26 cellular contexts compared by ENCODE assay signal in genomic region chr15:92580933-92581445, GRCh38.
"Had no signal": no experiment of that assay in that cellular context is flagged by ENCODE, and none has a peak within 500 bp of the region (broad histone marks: within the 10 kb centered on the region; RNA-seq: fewer than 3 reads in every experiment).

No MANE protein-coding gene starts in this region.

- H3K4me3 ChIP-seq: left lung, lower lobe of right lung, neural progenitor cell, pancreas, prostate gland, spleen, suprapubic skin, thoracic aorta, tibial artery, uterus had no signal

- DNase-seq: hypothalamus; immature natural killer cell; kidney; left colon; lower lobe of right lung; mammary epithelial cell; mesenchymal stem cell; naive thymus-derived CD8-positive, alpha-beta T cell; pancreas; retina; right cardiac atrium; small intestine; spleen; stimulated activated CD4-positive, alpha-beta T cell treated with anti-CD3 and anti-CD28 coated beads, Interleukin-4, amount 100 ng/mL, for 24 hours; stimulated activated naive CD4-positive, alpha-beta T cell; tibial artery; trophoblast cell; uterus had no signal

- H3K9me3 Mint-ChIP-seq: immature natural killer cell; nephron; stimulated activated effector memory CD8-positive, alpha-beta T cell treated with anti-CD3 and anti-CD28 coated beads, Interleukin-12 subunit alpha, Interleukin-12 subunit beta, amount 100 ng/mL, for 72 hours; stimulated activated naive CD8-positive, alpha-beta T cell treated with anti-CD3 and anti-CD28 coated beads, Interleukin-15, Interleukin-2, amounts not matched to agents 100 ng/mL and 50 ng/mL, for 24 hours had no signal

- H3K36me3 Mint-ChIP-seq: immature natural killer cell; naive thymus-derived CD8-positive, alpha-beta T cell; neural progenitor cell; stimulated activated effector memory CD8-positive, alpha-beta T cell treated with anti-CD3 and anti-CD28 coated beads, Interleukin-12 subunit alpha, Interleukin-12 subunit beta, amount 100 ng/mL, for 72 hours had no signal

- H3K27ac ChIP-seq: left lung, lower lobe of right lung, neural progenitor cell, pancreas, prostate gland, spleen, suprapubic skin, thoracic aorta, tibial artery, uterus had no signal

- H3K27ac Mint-ChIP-seq: immature natural killer cell; naive thymus-derived CD8-positive, alpha-beta T cell; stimulated activated effector memory CD8-positive, alpha-beta T cell treated with anti-CD3 and anti-CD28 coated beads, Interleukin-12 subunit alpha, Interleukin-12 subunit beta, amount 100 ng/mL, for 72 hours; stimulated activated naive CD8-positive, alpha-beta T cell treated with anti-CD3 and anti-CD28 coated beads, Interleukin-15, Interleukin-2, amounts not matched to agents 100 ng/mL and 50 ng/mL, for 24 hours had no signal

- H3K4me1 Mint-ChIP-seq: immature natural killer cell; naive thymus-derived CD8-positive, alpha-beta T cell; stimulated activated effector memory CD8-positive, alpha-beta T cell treated with anti-CD3 and anti-CD28 coated beads, Interleukin-12 subunit alpha, Interleukin-12 subunit beta, amount 100 ng/mL, for 72 hours had no signal

- H3K4me3 Mint-ChIP-seq: immature natural killer cell; naive thymus-derived CD8-positive, alpha-beta T cell; nephron; neural progenitor cell; stimulated activated effector memory CD8-positive, alpha-beta T cell treated with anti-CD3 and anti-CD28 coated beads, Interleukin-12 subunit alpha, Interleukin-12 subunit beta, amount 100 ng/mL, for 72 hours; stimulated activated naive CD8-positive, alpha-beta T cell treated with anti-CD3 and anti-CD28 coated beads, Interleukin-15, Interleukin-2, amounts not matched to agents 100 ng/mL and 50 ng/mL, for 24 hours had no signal
